Comparison of ENCODE assay signal across 20 cellular contexts in genomic region chr13:110273254-110273653, GRCh38. TPM values are rescaled to one million over a fixed set of nuclear protein-coding genes. Genes with fewer than 3 reads are reported as not detected.
"Had no signal": no experiment of that assay in that cellular context is flagged by ENCODE, and none has a peak within 500 bp of the region (broad histone marks: within the 10 kb centered on the region; RNA-seq: fewer than 3 reads in every experiment).

No MANE protein-coding gene starts in this region.

- H3K27ac ChIP-seq: dorsolateral prefrontal cortex, epithelial cell of prostate, esophagus squamous epithelium, neutrophil, skin epidermis, suprapubic skin, upper lobe of right lung had no signal

- H3K4me3 ChIP-seq: dorsolateral prefrontal cortex, esophagus squamous epithelium, sigmoid colon, skin epidermis, suprapubic skin, tibial nerve, upper lobe of right lung had no signal

- H3K9me3 ChIP-seq: esophagus squamous epithelium, neutrophil, sigmoid colon, suprapubic skin, tibial nerve, upper lobe of right lung had no signal

- H3K27me3 ChIP-seq: esophagus squamous epithelium, sigmoid colon, tibial nerve, upper lobe of right lung had no signal

- H3K36me3 ChIP-seq: esophagus squamous epithelium, neutrophil, suprapubic skin, upper lobe of right lung had no signal

- ATAC-seq: naive thymus-derived CD4-positive, alpha-beta T cell; upper lobe of right lung had no signal

- DNase-seq: central memory CD4-positive, alpha-beta T cell; cortex of kidney; dorsolateral prefrontal cortex; effector CD8-positive, alpha-beta T cell; esophagus squamous epithelium; foreskin fibroblast; hippocampal formation; mammary epithelial cell; naive thymus-derived CD4-positive, alpha-beta T cell; posterior cingulate gyrus; stimulated activated CD4-positive, alpha-beta T cell treated with anti-CD3 and anti-CD28 coated beads, Interleukin-12 subunit alpha, Interleukin-12 subunit beta, amount 100 ng/mL, for 4 hours; stimulated activated CD4-positive, alpha-beta T cell treated with anti-CD3 and anti-CD28 coated beads, Interleukin-2, amount 100 ng/mL, for 48 hours; stimulated activated naive CD4-positive, alpha-beta T cell treated with Interleukin-2 at 50 U/mL for 16 hours; upper lobe of right lung had no signal

RNA-seq across cellular contexts. Expression of gene COL4A1, which starts 33.7 kb away (rescaled TPM):
- polyA plus RNA-seq: naive thymus-derived CD4-positive, alpha-beta T cell had no signal

RNA-seq across cellular contexts. Expression of gene COL4A2, which starts 33.8 kb away (rescaled TPM):
- polyA plus RNA-seq: naive thymus-derived CD4-positive, alpha-beta T cell had no signal
